Comparison of ENCODE assay signal across 23 cellular contexts in the genomic region with DNA sequence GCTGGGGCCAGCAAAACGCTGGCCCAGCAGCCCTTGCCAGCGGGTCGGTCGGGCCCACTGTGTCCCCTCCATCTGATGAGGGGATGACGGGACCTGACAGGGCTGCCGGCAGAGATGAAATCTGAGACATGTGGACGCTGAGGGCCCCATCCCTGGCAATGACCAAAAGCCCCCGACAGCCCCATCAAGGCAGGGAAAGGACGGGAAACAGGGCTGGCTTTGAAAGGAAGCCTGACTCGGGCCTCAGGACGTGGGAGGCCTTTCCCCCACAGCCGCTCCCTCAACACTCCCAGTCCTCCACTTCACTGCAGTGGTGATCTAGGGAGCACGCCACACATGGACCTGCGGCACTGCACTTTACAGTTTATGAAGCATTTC.
"Had no signal": no experiment of that assay in that cellular context is flagged by ENCODE, and none has a peak within 500 bp of the region (broad histone marks: within the 10 kb centered on the region; RNA-seq: fewer than 3 reads in every experiment).

No MANE protein-coding gene starts in this region.

- DNase-seq: cerebellar nuclear complex; dorsolateral prefrontal cortex; effector CD4-positive, alpha-beta T cell; effector memory CD4-positive, alpha-beta T cell; esophagus squamous epithelium; foreskin fibroblast; foreskin melanocyte; gastrocnemius medialis; glutamatergic neuron; head of caudate nucleus; hypothalamus; immature natural killer cell; left cardiac atrium; left lung; mammary epithelial cell; mesendoderm; midbrain; naive B cell; naive thymus-derived CD8-positive, alpha-beta T cell had no signal

- H3K36me3 ChIP-seq: esophagus squamous epithelium, gastrocnemius medialis had no signal

- H3K27ac Mint-ChIP-seq: immature natural killer cell, memory B cell, naive B cell had no signal

- H2AFZ ChIP-seq: hepatocyte had no signal

- H3K9me3 Mint-ChIP-seq: immature natural killer cell; memory B cell; naive B cell; naive thymus-derived CD8-positive, alpha-beta T cell had no signal

- H3K4me2 ChIP-seq: hepatocyte had no signal

- H3K27ac ChIP-seq: coronary artery, dorsolateral prefrontal cortex, esophagus squamous epithelium, gastrocnemius medialis, hepatocyte, left lung had no signal

- H3K27me3 Mint-ChIP-seq: memory B cell; naive thymus-derived CD8-positive, alpha-beta T cell had no signal

- H3K9me3 ChIP-seq: esophagus squamous epithelium, gastrocnemius medialis, left lung had no signal

- H3K36me3 Mint-ChIP-seq: immature natural killer cell; memory B cell; naive B cell; naive thymus-derived CD8-positive, alpha-beta T cell had no signal

- H3K27me3 ChIP-seq: dorsolateral prefrontal cortex, gastrocnemius medialis, hepatocyte had no signal

- H3K4me3 ChIP-seq: coronary artery, dorsolateral prefrontal cortex, esophagus squamous epithelium, gastrocnemius medialis, hepatocyte, left lung, lung had no signal

- H3K4me1 Mint-ChIP-seq: immature natural killer cell; memory B cell; naive thymus-derived CD8-positive, alpha-beta T cell had no signal

- ATAC-seq: gastrocnemius medialis; left cardiac atrium; left lung; naive thymus-derived CD8-positive, alpha-beta T cell had no signal

- H3K4me1 ChIP-seq: esophagus squamous epithelium, gastrocnemius medialis, left lung had no signal

- H3K4me3 Mint-ChIP-seq: immature natural killer cell; memory B cell; naive B cell; naive thymus-derived CD8-positive, alpha-beta T cell had no signal
